In the genomic region with DNA sequence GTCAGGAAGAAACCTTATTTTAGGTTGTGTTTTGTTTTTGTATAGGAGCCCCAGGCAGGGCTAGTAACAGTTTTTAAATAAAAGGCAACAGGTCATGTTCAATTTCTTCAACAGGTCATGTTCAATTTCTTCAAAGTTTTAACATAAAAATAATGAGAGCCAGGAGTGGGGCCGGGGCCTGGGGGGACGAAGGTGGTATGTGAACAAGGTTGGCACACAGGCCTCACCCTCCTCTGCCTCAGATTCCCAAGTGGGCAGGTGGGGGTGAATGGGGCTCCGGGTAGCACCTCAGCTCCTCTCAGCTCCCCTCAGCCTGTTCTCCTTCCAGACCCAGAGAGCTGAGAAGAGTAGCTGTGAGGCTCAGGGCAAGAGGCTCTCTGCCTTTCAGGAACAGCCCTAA, we compare ENCODE assay signal across 22 cellular contexts. TPM values are rescaled to one million over a fixed set of nuclear protein-coding genes. Genes with fewer than 3 reads are reported as not detected.
DNase-seq lines count a peak whose midpoint lies in the region; ATAC-seq and TF ChIP-seq lines count a peak whose summit lies in the region.
"Had no signal": no experiment of that assay in that cellular context is flagged by ENCODE, and none has a peak within 500 bp of the region (broad histone marks: within the 10 kb centered on the region; RNA-seq: fewer than 3 reads in every experiment).

No MANE protein-coding gene starts in this region.

- H3K27me3 ChIP-seq in cardiac muscle cell (no peaks in the 10 kb centered on the region), dorsolateral prefrontal cortex (no peaks in the 10 kb centered on the region), psoas muscle (ENCODE audit: insufficient read depth in 3 of 3, low read length in 2 of 3) (no peaks in the 10 kb centered on the region), upper lobe of right lung (no peaks in the 10 kb centered on the region), HAP-1 (ENCODE audit: low read depth) (no peaks in the 10 kb centered on the region)
- H3K27me3 ChIP-seq: BE2C, vagina had no signal

- H3K4me3 Mint-ChIP-seq in activated CD4-positive, alpha-beta T cell treated with anti-CD3 and anti-CD28 coated beads, Interleukin-2, amount 10 ng/mL, durations not matched to agents 24 days and 14 days, result no peak overlapping the region
- H3K4me3 Mint-ChIP-seq: activated CD4-positive, alpha-beta T cell treated with anti-CD3 and anti-CD28 coated beads for 36 hours; activated naive CD8-positive, alpha-beta T cell treated with anti-CD3 and anti-CD28 coated beads, Interleukin-2, amount 50 U/mL, for 24 hours; effector memory CD8-positive, alpha-beta T cell; natural killer cell had no signal

- H3K4me1 ChIP-seq in cardiac muscle cell (ENCODE audit: low read depth) (peaks cover 27% of the 10 kb centered on the region), psoas muscle (peaks cover 57% of the 10 kb centered on the region), upper lobe of right lung (peaks cover 9% of the 10 kb centered on the region), HAP-1 (peaks cover 6% of the 10 kb centered on the region)
- H3K4me1 ChIP-seq: BE2C had no signal

- no peak overlapping the region for H3K27ac Mint-ChIP-seq in activated CD4-positive, alpha-beta T cell treated with anti-CD3 and anti-CD28 coated beads, Interleukin-2, amount 10 ng/mL, durations not matched to agents 24 days and 14 days
- H3K27ac Mint-ChIP-seq: activated CD4-positive, alpha-beta T cell treated with anti-CD3 and anti-CD28 coated beads for 36 hours; activated naive CD8-positive, alpha-beta T cell treated with anti-CD3 and anti-CD28 coated beads, Interleukin-2, amount 50 U/mL, for 24 hours; natural killer cell had no signal

- H3K27me3 Mint-ChIP-seq in activated CD4-positive, alpha-beta T cell treated with anti-CD3 and anti-CD28 coated beads, Interleukin-2, amount 10 ng/mL, durations not matched to agents 24 days and 14 days, result peaks cover 3% of the 10 kb centered on the region
- H3K27me3 Mint-ChIP-seq: effector memory CD8-positive, alpha-beta T cell had no signal

- H3K4me3 ChIP-seq in cardiac muscle cell, result no peak overlapping the region
- no peak overlapping the region for H3K4me3 ChIP-seq in dorsolateral prefrontal cortex
- H3K4me3 ChIP-seq in psoas muscle, result no peak overlapping the region
- H3K4me3 ChIP-seq in upper lobe of right lung, result no peak overlapping the region
- no peak overlapping the region for H3K4me3 ChIP-seq in HAP-1
- H3K4me3 ChIP-seq: vagina had no signal

- H3K4me1 Mint-ChIP-seq in activated CD4-positive, alpha-beta T cell treated with anti-CD3 and anti-CD28 coated beads, Interleukin-2, amount 10 ng/mL, durations not matched to agents 24 days and 14 days, result peaks cover 16% of the 10 kb centered on the region

- DNase-seq in cardiac muscle cell (ENCODE audit: low read depth in 1 of 2, low spot score in 1 of 2), result no peak
- no peak for DNase-seq in left ventricle myocardium superior
- DNase-seq in dorsolateral prefrontal cortex, result peak in 1 of 10 donors; percentile 27
- DNase-seq in psoas muscle, result no peak
- DNase-seq in upper lobe of right lung, result peak; percentile 48
- DNase-seq in HAP-1 (ENCODE audit: low spot score in 2 of 2), result no peak
- no peak for DNase-seq in left colon
- no peak for DNase-seq in activated CD4-positive, alpha-beta T cell treated with anti-CD3 and anti-CD28 coated beads, Interleukin-2, amount 10 ng/mL, durations not matched to agents 24 days and 14 days
- DNase-seq: activated CD4-positive, alpha-beta T cell treated with anti-CD3 and anti-CD28 coated beads for 36 hours; activated gamma-delta T cell; activated naive CD8-positive, alpha-beta T cell treated with anti-CD3 and anti-CD28 coated beads, Interleukin-2, amount 50 U/mL, for 24 hours; activated T-cell treated with anti-CD3 and anti-CD28 coated beads, Interleukin-2, amount 50 U/mL, for 1 hour; BE2C; DMS153; effector memory CD8-positive, alpha-beta T cell; erythroblast; natural killer cell; NCI-H146; stimulated activated CD4-positive, alpha-beta T cell treated with anti-CD3 and anti-CD28 coated beads, Interleukin-12 subunit alpha, Interleukin-12 subunit beta, amount 100 ng/mL, for 4 hours; stimulated activated CD4-positive, alpha-beta T cell treated with anti-CD3 and anti-CD28 coated beads, Interleukin-4, amount 100 ng/mL, for 1 hour; T-helper 2 cell had no signal

- no peaks in the 10 kb centered on the region for H3K9me3 Mint-ChIP-seq in activated CD4-positive, alpha-beta T cell treated with anti-CD3 and anti-CD28 coated beads, Interleukin-2, amount 10 ng/mL, durations not matched to agents 24 days and 14 days
- H3K9me3 Mint-ChIP-seq: activated naive CD8-positive, alpha-beta T cell treated with anti-CD3 and anti-CD28 coated beads, Interleukin-2, amount 50 U/mL, for 24 hours; effector memory CD8-positive, alpha-beta T cell; natural killer cell had no signal

- ATAC-seq in left ventricle myocardium superior (no peak), psoas muscle (no peak), upper lobe of right lung (no peak), left colon (no peak)
- ATAC-seq: activated CD4-positive, alpha-beta T cell treated with anti-CD3 and anti-CD28 coated beads for 36 hours; activated naive CD8-positive, alpha-beta T cell treated with anti-CD3 and anti-CD28 coated beads, Interleukin-2, amount 50 U/mL, for 24 hours; effector memory CD8-positive, alpha-beta T cell; natural killer cell had no signal

- TF ChIP-seq CTCF in cardiac muscle cell (IDR thresholded peaks at IDR 0.05; ENCODE audit: low read depth, low read length) (no peak), dorsolateral prefrontal cortex (IDR thresholded peaks at IDR 0.05 in 54 of 56, conservative IDR thresholded peaks at IDR 0.05 in 2 of 56; ENCODE audit: low read depth in 1 of 56, partially characterized antibody in 56 of 56) (no peak), psoas muscle (IDR thresholded peaks at IDR 0.05) (no peak), upper lobe of right lung (IDR thresholded peaks at IDR 0.05) (no peak)

- intact Hi-C loops in left ventricle myocardium superior (cut with micrococcal nuclease) (no loop called here), dorsolateral prefrontal cortex (cut with DNase I) (no loop called here), psoas muscle (cut with DNase I) (no loop called here), upper lobe of right lung (cut with DNase I) (no loop called here), left colon (cut with DNase I, micrococcal nuclease) (no loop called here)
- intact Hi-C loops in activated CD4-positive, alpha-beta T cell treated with anti-CD3 and anti-CD28 coated beads, Interleukin-2, amount 10 ng/mL, durations not matched to agents 24 days and 14 days (cut with micrococcal nuclease), result loop anchor here (10.0 kb wide), 1 partner anchor 120 kb away; no protein-coding TSS in a partner anchor

- H3K27ac ChIP-seq in cardiac muscle cell (peak overlapping the region; percentile 80), dorsolateral prefrontal cortex (peak overlapping the region in 54 of 59 donors; percentile 21 to 87 (median 73)), psoas muscle (peak overlapping the region; percentile 80), upper lobe of right lung (no peak overlapping the region)
- H3K27ac ChIP-seq: vagina had no signal

- in situ Hi-C loops in HAP-1 (cut with MboI; ENCODE audit: low sequenced_read_pairs), result loop anchor here (10.0 kb wide), 1 partner anchor 60 kb away; the partner anchor contains the start of gene MMP11

- 59 to 70% (median 67%) methylated on average over 3 of the region's 3 CpGs for WGBS in psoas muscle, 3 donors

- peaks cover 9% of the 10 kb centered on the region for H3K36me3 ChIP-seq in cardiac muscle cell
- peaks cover 0 to 23% of the 10 kb centered on the region in 2 donors for H3K36me3 ChIP-seq in psoas muscle (ENCODE audit: insufficient read depth in 1 of 2, low read depth in 1 of 2)
- peaks cover 59% of the 10 kb centered on the region for H3K36me3 ChIP-seq in upper lobe of right lung
- peaks cover 33% of the 10 kb centered on the region for H3K36me3 ChIP-seq in HAP-1 (replicated peaks)

- H3K36me3 Mint-ChIP-seq in activated CD4-positive, alpha-beta T cell treated with anti-CD3 and anti-CD28 coated beads, Interleukin-2, amount 10 ng/mL, durations not matched to agents 24 days and 14 days (ENCODE audit: low read depth), result peaks cover 19% of the 10 kb centered on the region
- H3K36me3 Mint-ChIP-seq: natural killer cell had no signal

- H3K9me3 ChIP-seq in cardiac muscle cell (ENCODE audit: low read depth), result no peaks in the 10 kb centered on the region
- H3K9me3 ChIP-seq in psoas muscle, result no peaks in the 10 kb centered on the region
- no peaks in the 10 kb centered on the region for H3K9me3 ChIP-seq in upper lobe of right lung
- H3K9me3 ChIP-seq in HAP-1, result no peaks in the 10 kb centered on the region
- H3K9me3 ChIP-seq: BE2C, vagina had no signal

RNA-seq across cellular contexts. Expression of gene DERL3, which starts 4.4 kb away (rescaled TPM):
- 18.0 and 46.9 TPM in 2 replicates for total RNA-seq in cardiac muscle cell
- 28.9 and 55.3 TPM in 2 replicates for polyA plus RNA-seq in cardiac muscle cell
- 2.1 TPM for total RNA-seq in left ventricle myocardium superior
- total RNA-seq in dorsolateral prefrontal cortex, result 10 to 100 TPM in 1 of 120 experiments, 1 to 10 TPM in 108, under 1 TPM in 11; 0.56 to 10.6 (median 2.5) TPM
- 1 to 10 TPM in 2 of 4 donors, under 1 TPM in 2; 0.54 to 4.4 (median 1.1) TPM for total RNA-seq in psoas muscle
- polyA plus RNA-seq in psoas muscle, result 1 to 10 TPM in 1 of 3 donors, under 1 TPM in 2; 0.22 to 1.1 (median 0.92) TPM
- total RNA-seq in upper lobe of right lung, result 3.8 TPM
- 10 to 100 TPM in 1 of 2 donors, 1 to 10 TPM in 1; 7.7 to 26.6 TPM for total RNA-seq in left colon
- 13.4 and 14.8 TPM in 2 replicates for total RNA-seq in activated CD4-positive, alpha-beta T cell treated with anti-CD3 and anti-CD28 coated beads, Interleukin-2, amount 10 ng/mL, durations not matched to agents 24 days and 14 days

RNA-seq across cellular contexts. Expression of gene SLC2A11, which starts 23.3 kb away (rescaled TPM):
- 27.3 and 28.5 TPM in 2 replicates for total RNA-seq in cardiac muscle cell
- polyA plus RNA-seq in cardiac muscle cell, result 34.2 and 37.9 TPM in 2 replicates
- 25.3 TPM for total RNA-seq in left ventricle myocardium superior
- 10 to 100 TPM; 25.3 to 69.8 (median 42.4) TPM for total RNA-seq in dorsolateral prefrontal cortex
- total RNA-seq in psoas muscle, result 10 to 100 TPM in 1 of 4 donors, 1 to 10 TPM in 3; 4.2 to 11.8 (median 6.3) TPM
- 10 to 100 TPM in 1 of 3 donors, 1 to 10 TPM in 2; 3.7 to 12.7 (median 4.9) TPM for polyA plus RNA-seq in psoas muscle
- 13.2 TPM for total RNA-seq in upper lobe of right lung
- 10 to 100 TPM in 1 of 2 donors, 1 to 10 TPM in 1; 9.8 to 13.7 TPM for total RNA-seq in left colon
- total RNA-seq in activated CD4-positive, alpha-beta T cell treated with anti-CD3 and anti-CD28 coated beads, Interleukin-2, amount 10 ng/mL, durations not matched to agents 24 days and 14 days, result 8.0 and 9.3 TPM in 2 replicates

RNA-seq across cellular contexts. Expression of gene SMARCB1, which starts 47.6 kb away (rescaled TPM):
- 147 and 162 TPM in 2 replicates for total RNA-seq in cardiac muscle cell
- 170 and 175 TPM in 2 replicates for polyA plus RNA-seq in cardiac muscle cell
- 48.5 TPM for total RNA-seq in left ventricle myocardium superior
- total RNA-seq in dorsolateral prefrontal cortex, result 10 to 100 TPM; 60.2 to 91.8 (median 72.1) TPM
- total RNA-seq in psoas muscle, result 10 to 100 TPM; 21.9 to 76.6 (median 48.3) TPM
- 10 to 100 TPM; 20.7 to 47.6 (median 38.4) TPM for polyA plus RNA-seq in psoas muscle
- total RNA-seq in upper lobe of right lung, result 59.6 TPM
- 10 to 100 TPM; 65.9 to 79.3 TPM for total RNA-seq in left colon
- 89.9 and 92.2 TPM in 2 replicates for total RNA-seq in activated CD4-positive, alpha-beta T cell treated with anti-CD3 and anti-CD28 coated beads, Interleukin-2, amount 10 ng/mL, durations not matched to agents 24 days and 14 days

RNA-seq across cellular contexts. Expression of gene MIF, which starts 59.8 kb away (rescaled TPM):
- total RNA-seq in cardiac muscle cell, result 855 and 1,357 TPM in 2 replicates
- 4,717 and 4,854 TPM in 2 replicates for polyA plus RNA-seq in cardiac muscle cell
- total RNA-seq in left ventricle myocardium superior, result 270 TPM
- total RNA-seq in dorsolateral prefrontal cortex, result 100 to 1,000 TPM; 175 to 552 (median 413) TPM
- 100 to 1,000 TPM; 110 to 167 (median 139) TPM for total RNA-seq in psoas muscle
- 100 to 1,000 TPM; 125 to 277 (median 131) TPM for polyA plus RNA-seq in psoas muscle
- 236 TPM for total RNA-seq in upper lobe of right lung
- total RNA-seq in left colon, result 100 to 1,000 TPM; 215 to 286 TPM
- total RNA-seq in activated CD4-positive, alpha-beta T cell treated with anti-CD3 and anti-CD28 coated beads, Interleukin-2, amount 10 ng/mL, durations not matched to agents 24 days and 14 days, result 1,352 and 1,382 TPM in 2 replicates
